In genomic region chr4:121270384-121270783, GRCh38 we compare ENCODE assay signal across 18 cellular contexts.
DNase-seq lines count a peak whose midpoint lies in the region; ATAC-seq and TF ChIP-seq lines count a peak whose summit lies in the region.
"Had no signal": no experiment of that assay in that cellular context is flagged by ENCODE, and none has a peak within 500 bp of the region (broad histone marks: within the 10 kb centered on the region; RNA-seq: fewer than 3 reads in every experiment).

No MANE protein-coding gene starts in this region.

- H3K4me3 Mint-ChIP-seq in stimulated activated naive CD8-positive, alpha-beta T cell treated with anti-CD3 and anti-CD28 coated beads, Interleukin-15, amount 100 ng/mL, for 72 hours: no peak overlapping the region
- H3K4me3 Mint-ChIP-seq: H9 had no signal

- peaks cover 24% of the 10 kb centered on the region for H3K4me1 Mint-ChIP-seq in stimulated activated naive CD8-positive, alpha-beta T cell treated with anti-CD3 and anti-CD28 coated beads, Interleukin-15, amount 100 ng/mL, for 72 hours

- peak; percentile 36 for ATAC-seq in stimulated activated naive CD8-positive, alpha-beta T cell treated with anti-CD3 and anti-CD28 coated beads, Interleukin-15, Interleukin-2, amounts not matched to agents 100 U/mL and 50 U/mL, for 24 hours
- no peak for ATAC-seq in stimulated activated naive CD8-positive, alpha-beta T cell treated with anti-CD3 and anti-CD28 coated beads, Interleukin-15, amount 100 ng/mL, for 72 hours
- ATAC-seq in GM18519 (IDR thresholded peaks at IDR 0.05; ENCODE audit: low FRiP score, unreplicated experiment): no peak
- ATAC-seq in GM21737 (IDR thresholded peaks at IDR 0.05; ENCODE audit: unreplicated experiment): no peak
- no peak for ATAC-seq in HG03039 (IDR thresholded peaks at IDR 0.05; ENCODE audit: unreplicated experiment)
- ATAC-seq: K562, Panc1 had no signal

- TF ChIP-seq CTCF in fibroblast of pulmonary artery (IDR thresholded peaks at IDR 0.05; ENCODE audit: low read length, missing control alignments): no peak

- no peaks in the 10 kb centered on the region for H3K9me3 ChIP-seq in adipocyte (ENCODE audit: control insufficient read depth, low read length)
- H3K9me3 ChIP-seq: BLaER1 treated with 17β-estradiol and CSF1 and Interleukin-3, amounts not matched to agents 10 nM and 100 nM had no signal

- H3K27me3 ChIP-seq in adipocyte (replicated peaks; ENCODE audit: control insufficient read depth, insufficient read depth, low read length): no peaks in the 10 kb centered on the region
- H3K27me3 ChIP-seq: BLaER1 treated with 17β-estradiol and CSF1 and Interleukin-3, amounts not matched to agents 10 nM and 100 nM had no signal

- H3K4me1 ChIP-seq in adipocyte (ENCODE audit: control insufficient read depth, insufficient read depth, low read length): peaks cover 3% of the 10 kb centered on the region

- no peak overlapping the region for H3K9ac ChIP-seq in adipocyte (ENCODE audit: low read length)
- H3K9ac ChIP-seq: BLaER1 treated with 17β-estradiol and CSF1 and Interleukin-3, amounts not matched to agents 10 nM and 100 nM had no signal

- H3K36me3 ChIP-seq in adipocyte (ENCODE audit: control insufficient read depth, insufficient read depth, low read length, severe bottlenecking): no peaks in the 10 kb centered on the region
- H3K36me3 ChIP-seq: BLaER1 treated with 17β-estradiol and CSF1 and Interleukin-3, amounts not matched to agents 10 nM and 100 nM had no signal

- no peak overlapping the region for H3K27ac Mint-ChIP-seq in stimulated activated naive CD8-positive, alpha-beta T cell treated with anti-CD3 and anti-CD28 coated beads, Interleukin-15, amount 100 ng/mL, for 72 hours
- H3K27ac Mint-ChIP-seq: H9 had no signal

- H3K4me3 ChIP-seq in adipocyte (ENCODE audit: low read length) (no peak overlapping the region), fibroblast of pulmonary artery (replicated peaks; ENCODE audit: low read depth, low read length) (no peak overlapping the region)
- H3K4me3 ChIP-seq: BLaER1 treated with 17β-estradiol and CSF1 and Interleukin-3, amounts not matched to agents 10 nM and 100 nM; K562 had no signal

- peaks cover 22% of the 10 kb centered on the region for H3K27me3 Mint-ChIP-seq in stimulated activated naive CD8-positive, alpha-beta T cell treated with anti-CD3 and anti-CD28 coated beads, Interleukin-15, amount 100 ng/mL, for 72 hours

- H3K9me3 Mint-ChIP-seq in stimulated activated naive CD8-positive, alpha-beta T cell treated with anti-CD3 and anti-CD28 coated beads, Interleukin-15, amount 100 ng/mL, for 72 hours: peaks cover 0 to 6% of the 10 kb centered on the region in 2 donors
- H3K9me3 Mint-ChIP-seq: H9 had no signal

- DNase-seq in stimulated activated naive CD8-positive, alpha-beta T cell treated with anti-CD3 and anti-CD28 coated beads, Interleukin-15, Interleukin-2, amounts not matched to agents 100 U/mL and 50 U/mL, for 24 hours: no peak
- no peak for DNase-seq in stimulated activated naive CD8-positive, alpha-beta T cell treated with anti-CD3 and anti-CD28 coated beads, Interleukin-15, amount 100 ng/mL, for 72 hours
- peak; percentile 9 for DNase-seq in adipocyte (ENCODE audit: low read depth)
- DNase-seq in fibroblast of pulmonary artery (ENCODE audit: low read depth): peak; percentile 39
- no peak for DNase-seq in activated CD4-positive, alpha-beta T cell treated with anti-CD3 and anti-CD28 coated beads for 1 hour
- DNase-seq: 8988T, H9, NCI-H2029, NCI-H2171 treated with DMSO at 0.1 percent for 48 hours, NCI-H510A, NCI-H82, SHP77 treated with DMSO at 0.1 percent for 48 hours had no signal

Comparison
In these comparisons a context has a peak if more than half of its experiments do, and no peak if none do; other contexts are left out.
1. DNase-seq: peak in adipocyte (single experiment) and fibroblast of pulmonary artery (single experiment); none in stimulated activated naive CD8-positive, alpha-beta T cell treated with anti-CD3 and anti-CD28 coated beads, Interleukin-15, Interleukin-2, amounts not matched to agents 100 U/mL and 50 U/mL, for 24 hours (single experiment), stimulated activated naive CD8-positive, alpha-beta T cell treated with anti-CD3 and anti-CD28 coated beads, Interleukin-15, amount 100 ng/mL, for 72 hours (0 of 2) and activated CD4-positive, alpha-beta T cell treated with anti-CD3 and anti-CD28 coated beads for 1 hour (single experiment).